ENCODE assay signal across 23 cellular contexts in the genomic region with DNA sequence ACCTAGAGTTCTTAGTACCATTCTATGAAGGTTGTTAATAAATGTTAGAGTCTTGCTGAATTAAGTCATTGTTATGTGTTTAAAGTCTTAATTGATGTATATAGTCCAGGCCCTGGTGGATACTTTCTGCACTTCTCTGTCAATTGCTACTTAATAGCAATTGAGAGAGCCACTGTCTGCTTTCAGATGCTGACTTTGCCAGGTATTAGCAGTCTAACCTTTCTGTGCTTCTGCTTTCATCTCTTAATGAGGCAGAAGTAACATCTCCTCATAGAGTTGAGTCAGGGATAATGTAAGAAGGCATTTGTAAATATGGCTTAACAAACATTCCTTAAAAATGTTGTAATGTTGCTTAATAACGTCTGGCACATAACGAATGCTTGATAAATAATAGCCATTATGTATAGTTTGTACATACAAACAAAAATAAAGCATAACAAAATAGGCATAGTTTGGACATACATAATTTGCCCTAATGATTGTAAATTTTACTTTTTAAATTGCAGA.
"Had no signal": no experiment of that assay in that cellular context is flagged by ENCODE, and none has a peak within 500 bp of the region (broad histone marks: within the 10 kb centered on the region; RNA-seq: fewer than 3 reads in every experiment).

No MANE protein-coding gene starts in this region.

- DNase-seq: activated CD4-positive, alpha-beta memory T cell treated with anti-CD3 and anti-CD28 coated beads, Interleukin-2, amount 10 ng/mL, durations not matched to agents 7 days and 5 days; activated CD4-positive, alpha-beta T cell treated with anti-CD3 and anti-CD28 coated beads for 48 hours; activated CD4-positive, CD25-positive, alpha-beta regulatory T cell; activated effector memory CD4-positive, alpha-beta T cell treated with anti-CD3 and anti-CD28 coated beads, Interleukin-2, amount 50 U/mL, for 16 hours; activated naive CD4-positive, alpha-beta T cell treated with anti-CD3 and anti-CD28 coated beads, Interleukin-2, amount 50 U/mL, for 16 hours; activated T-cell treated with anti-CD3 and anti-CD28 coated beads, Interleukin-2, amount 50 U/mL, for 4 hours; adrenal gland; effector memory CD4-positive, alpha-beta T cell; heart right ventricle; kidney glomerular epithelial cell; left ventricle myocardium inferior; mucosa of descending colon; naive B cell; T-cell; T-helper 9 cell; testis; upper lobe of right lung had no signal

- H3K27me3 ChIP-seq: adrenal gland, gastroesophageal sphincter, heart right ventricle, right atrium auricular region, testis, upper lobe of right lung had no signal

- H3K36me3 ChIP-seq: adrenal gland, gastroesophageal sphincter, heart right ventricle, left ventricle myocardium inferior, prostate gland, right atrium auricular region, upper lobe of right lung had no signal

- H3K9me3 ChIP-seq: adrenal gland, gastroesophageal sphincter, heart right ventricle, left ventricle myocardium inferior, mucosa of descending colon, prostate gland, right atrium auricular region, testis, upper lobe of right lung had no signal

- H3K4me1 ChIP-seq: adrenal gland, gastroesophageal sphincter, prostate gland, right atrium auricular region, testis, upper lobe of right lung had no signal

- H3K4me1 Mint-ChIP-seq: naive B cell had no signal

- H3K4me3 Mint-ChIP-seq: activated CD4-positive, alpha-beta memory T cell treated with anti-CD3 and anti-CD28 coated beads, Interleukin-2, amount 10 ng/mL, durations not matched to agents 7 days and 5 days; activated T-cell treated with anti-CD3 and anti-CD28 coated beads, Interleukin-2, amount 50 U/mL, for 4 hours; dendritic cell treated with granulocyte-macrophage colony-stimulating factor and Interleukin-4, amounts not matched to agents 40 ng/mL and 50 ng/mL, for 4 days; naive B cell; stimulated activated naive CD8-positive, alpha-beta T cell treated with anti-CD3 and anti-CD28 coated beads, Interleukin-15, Interleukin-2, amounts not matched to agents 100 ng/mL and 50 ng/mL, for 24 hours had no signal

- H3K27ac ChIP-seq: adrenal gland, epithelial cell of prostate, gastroesophageal sphincter, prostate gland, testis, upper lobe of right lung had no signal

- H3K27ac Mint-ChIP-seq: activated CD4-positive, alpha-beta memory T cell treated with anti-CD3 and anti-CD28 coated beads, Interleukin-2, amount 10 ng/mL, durations not matched to agents 7 days and 5 days; dendritic cell treated with granulocyte-macrophage colony-stimulating factor and Interleukin-4, amounts not matched to agents 40 ng/mL and 50 ng/mL, for 4 days; naive B cell had no signal

- ATAC-seq: gastroesophageal sphincter, heart right ventricle, mucosa of descending colon, upper lobe of right lung had no signal

- H3K27me3 Mint-ChIP-seq: activated CD4-positive, alpha-beta memory T cell treated with anti-CD3 and anti-CD28 coated beads, Interleukin-2, amount 10 ng/mL, durations not matched to agents 7 days and 5 days; dendritic cell treated with granulocyte-macrophage colony-stimulating factor and Interleukin-4, amounts not matched to agents 40 ng/mL and 50 ng/mL, for 4 days; naive B cell; stimulated activated naive CD8-positive, alpha-beta T cell treated with anti-CD3 and anti-CD28 coated beads, Interleukin-15, Interleukin-2, amounts not matched to agents 100 ng/mL and 50 ng/mL, for 24 hours; T-cell had no signal

- H3K36me3 Mint-ChIP-seq: naive B cell had no signal

- H3K4me3 ChIP-seq: adrenal gland, gastroesophageal sphincter, heart right ventricle, left ventricle myocardium inferior, mucosa of descending colon, prostate gland, right atrium auricular region, testis, upper lobe of right lung had no signal
